Comparison of ENCODE assay signal across 15 cellular contexts in the genomic region with DNA sequence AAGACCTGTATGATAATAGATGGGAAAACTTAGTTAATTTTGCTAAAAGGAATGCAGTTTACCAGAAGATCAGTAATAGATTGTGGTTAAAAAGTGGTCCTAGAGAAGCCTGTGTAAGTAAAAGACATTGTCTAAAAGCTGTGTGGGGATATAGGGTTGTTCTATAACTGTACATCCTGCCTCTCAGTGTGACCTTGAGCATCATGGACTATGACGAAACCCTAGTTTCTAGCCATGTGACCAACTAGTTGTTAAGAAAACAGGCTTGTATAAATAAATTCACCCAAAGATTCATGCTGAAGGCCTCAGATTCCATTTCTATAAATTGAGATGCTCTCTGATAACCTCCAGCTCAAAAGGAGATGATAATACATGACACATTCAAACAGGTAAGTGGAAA.
DNase-seq lines count a peak whose midpoint lies in the region; ATAC-seq, FAIRE-seq and TF ChIP-seq lines count a peak whose summit lies in the region.
"Had no signal": no experiment of that assay in that cellular context is flagged by ENCODE, and none has a peak within 500 bp of the region (broad histone marks: within the 10 kb centered on the region; RNA-seq: fewer than 3 reads in every experiment).

No MANE protein-coding gene starts in this region.

- no peaks in the 10 kb centered on the region for H3K9me3 ChIP-seq in pancreas
- H3K9me3 ChIP-seq: gastrocnemius medialis had no signal

- intact Hi-C loops in pancreas (cut with DNase I), result no loop called here

- DNase-seq in GM19239 (ENCODE audit: insufficient read length, low spot score), result no peak
- peak; percentile 22 to 52 for DNase-seq in foreskin fibroblast
- no peak for DNase-seq in SW 1271 (lab: John Stamatoyannopoulos, UW)
- DNase-seq in pancreas, result no peak
- no peak for DNase-seq in stimulated activated CD4-positive, alpha-beta T cell treated with anti-CD3 and anti-CD28 coated beads, Interleukin-15, amount 100 ng/mL, for 24 hours
- DNase-seq in activated CD8-positive, alpha-beta memory T cell treated with anti-CD3 and anti-CD28 coated beads, Interleukin-2, amount 50 U/mL, for 4 hours, result no peak
- DNase-seq: activated CD4-positive, alpha-beta T cell treated with anti-CD3 and anti-CD28 coated beads, Interleukin-2, amount 50 U/mL, for 1 hour; DMS79; gastrocnemius medialis; NCI-H446 treated with DMSO at 0.1 percent for 48 hours; occipital lobe had no signal

- 70% methylated on average over 1 of the region's 1 CpG for WGBS in pancreas, 2 donors

- ATAC-seq in HG02623 (IDR thresholded peaks at IDR 0.05; ENCODE audit: unreplicated experiment) (peak; percentile 72), HG03432 (IDR thresholded peaks at IDR 0.05; ENCODE audit: unreplicated experiment) (peak; percentile 90), pancreas (no peak)
- ATAC-seq: gastrocnemius medialis, Panc1 had no signal

- no peaks in the 10 kb centered on the region for H3K27me3 ChIP-seq in pancreas
- H3K27me3 ChIP-seq: gastrocnemius medialis had no signal

- FAIRE-seq in GM19239 (lab: Jason Lieb, UNC) (peak; percentile 44), pancreas (lab: Jason Lieb, UNC) (no peak)

- TF ChIP-seq CTCF in foreskin fibroblast (IDR thresholded peaks at IDR 0.05; ENCODE audit: low read depth, low read length) (no peak), pancreas (IDR thresholded peaks at IDR 0.05) (no peak)

- H3K4me1 ChIP-seq in pancreas, result no peaks in the 10 kb centered on the region
- H3K4me1 ChIP-seq: gastrocnemius medialis had no signal

- H3K4me3 ChIP-seq in foreskin fibroblast (ENCODE audit: low read depth in 1 of 2, low read length in 2 of 2) (no peak overlapping the region), pancreas (no peak overlapping the region)
- H3K4me3 ChIP-seq: gastrocnemius medialis, smooth muscle cell had no signal

- no peaks in the 10 kb centered on the region for H3K36me3 ChIP-seq in pancreas
- H3K36me3 ChIP-seq: gastrocnemius medialis had no signal

- no peak overlapping the region for H3K27ac ChIP-seq in pancreas
- H3K27ac ChIP-seq: gastrocnemius medialis had no signal

Comparison
In these comparisons a context has a peak if more than half of its experiments do, and no peak if none do; other contexts are left out.
1. DNase-seq: peak in foreskin fibroblast (2 of 2); none in GM19239 (single experiment), SW 1271 (0 of 2), pancreas (0 of 6), stimulated activated CD4-positive, alpha-beta T cell treated with anti-CD3 and anti-CD28 coated beads, Interleukin-15, amount 100 ng/mL, for 24 hours (single experiment) and activated CD8-positive, alpha-beta memory T cell treated with anti-CD3 and anti-CD28 coated beads, Interleukin-2, amount 50 U/mL, for 4 hours (single experiment).
2. ATAC-seq: peak in HG02623 (single experiment) and HG03432 (single experiment); none in pancreas (0 of 4).